ENCODE assay signal across 19 cellular contexts in the genomic region with DNA sequence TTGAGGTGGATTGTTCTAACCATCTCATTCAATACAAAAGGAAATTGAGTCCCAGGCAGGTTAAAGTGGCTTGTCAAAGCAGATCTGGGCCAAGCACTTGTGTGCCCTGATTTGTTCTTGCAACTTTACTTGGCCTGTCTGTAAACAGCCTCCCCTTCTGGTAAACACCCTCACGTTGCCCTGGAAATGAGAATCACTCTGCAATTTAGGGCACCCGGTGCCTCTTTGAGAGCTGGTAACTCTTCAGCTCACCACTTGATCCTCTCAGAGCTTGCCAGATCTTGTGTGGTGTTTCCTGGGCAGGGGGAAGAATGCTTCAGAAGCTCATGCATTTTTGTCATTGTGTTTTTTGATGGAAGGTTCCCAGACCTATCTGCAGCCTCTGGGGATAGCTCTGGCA.
"Had no signal": no experiment of that assay in that cellular context is flagged by ENCODE, and none has a peak within 500 bp of the region (broad histone marks: within the 10 kb centered on the region; RNA-seq: fewer than 3 reads in every experiment).

No MANE protein-coding gene starts in this region.

- H3K36me3 ChIP-seq: gastrocnemius medialis, heart right ventricle, tibial nerve, vagina had no signal

- H3K36me3 Mint-ChIP-seq: brain had no signal

- H3K27ac Mint-ChIP-seq: activated CD8-positive, alpha-beta T cell treated with anti-CD3 and anti-CD28 coated beads for 36 hours; activated T-helper 17 cell treated with anti-CD3 and anti-CD28 coated beads, Interleukin-2, amount 50 U/mL, for 72 hours; nephron had no signal

- H3K9me3 Mint-ChIP-seq: activated CD8-positive, alpha-beta T cell treated with anti-CD3 and anti-CD28 coated beads for 36 hours; activated T-helper 17 cell treated with anti-CD3 and anti-CD28 coated beads, Interleukin-2, amount 50 U/mL, for 72 hours; central memory CD8-positive, alpha-beta T cell; nephron had no signal

- DNase-seq: activated CD4-positive, alpha-beta T cell treated with anti-CD3 and anti-CD28 coated beads for 48 hours; activated CD4-positive, CD25-positive, alpha-beta regulatory T cell; activated CD8-positive, alpha-beta T cell treated with anti-CD3 and anti-CD28 coated beads for 36 hours; activated naive CD4-positive, alpha-beta T cell; activated T-cell treated with anti-CD3 and anti-CD28 coated beads, Interleukin-2, amount 50 U/mL, for 1 hour; gastrocnemius medialis; heart right ventricle; kidney glomerular epithelial cell; retina; stimulated activated CD8-positive, alpha-beta memory T cell treated with anti-CD3 and anti-CD28 coated beads, Interleukin-4, amount 100 ng/mL, for 48 hours; stimulated activated naive CD4-positive, alpha-beta T cell treated with Interleukin-2 at 50 U/mL for 16 hours had no signal

- H3K4me3 ChIP-seq: coronary artery, gastrocnemius medialis, heart right ventricle, tibial nerve, vagina had no signal

- H3K27me3 ChIP-seq: tibial nerve, vagina had no signal

- H3K4me1 Mint-ChIP-seq: central memory CD8-positive, alpha-beta T cell had no signal

- ATAC-seq: activated CD8-positive, alpha-beta T cell treated with anti-CD3 and anti-CD28 coated beads for 36 hours; activated T-helper 17 cell treated with anti-CD3 and anti-CD28 coated beads, Interleukin-2, amount 50 U/mL, for 72 hours; esophagus mucosa; gastrocnemius medialis had no signal

- H3K4me3 Mint-ChIP-seq: activated CD8-positive, alpha-beta T cell treated with anti-CD3 and anti-CD28 coated beads for 36 hours; activated T-helper 17 cell treated with anti-CD3 and anti-CD28 coated beads, Interleukin-2, amount 50 U/mL, for 72 hours; brain; central memory CD8-positive, alpha-beta T cell; nephron had no signal

- H3K4me1 ChIP-seq: gastrocnemius medialis, tibial nerve, vagina had no signal

- H3K27ac ChIP-seq: coronary artery, gastrocnemius medialis, heart right ventricle, tibial nerve, vagina had no signal

- H3K9me3 ChIP-seq: gastrocnemius medialis, heart right ventricle, tibial nerve, vagina had no signal
